Comparison of ENCODE assay signal across 2 cellular contexts in genomic region chr16:81096715-81097208, GRCh38.
TF ChIP-seq lines count a peak whose summit lies in the region.

No MANE protein-coding gene starts in this region.

TF ChIP-seq in SK-N-SH, 30 proteins besides CTCF, POLR2A, EP300 and RAD21 (continued from another document):
- no peak for TF ChIP-seq ZBTB33 (IDR thresholded peaks at IDR 0.05; ENCODE audit: borderline replicate concordance, low read depth)
- no peak for TF ChIP-seq EZH2phosphoT487 (IDR thresholded peaks at IDR 0.05; ENCODE audit: borderline replicate concordance, low read depth)
- no peak for TF ChIP-seq TAF1 (IDR thresholded peaks at IDR 0.05; ENCODE audit: borderline replicate concordance, low read depth, low read length)
- TF ChIP-seq GATA2 (CRISPR knock-in tag; IDR thresholded peaks at IDR 0.05): no peak
- no peak for TF ChIP-seq MEF2A (IDR thresholded peaks at IDR 0.05; ENCODE audit: borderline replicate concordance, low read depth)
- no peak for TF ChIP-seq RXRA (IDR thresholded peaks at IDR 0.05; ENCODE audit: borderline replicate concordance, low read depth)
- no peak for TF ChIP-seq POLR2AphosphoS5 (IDR thresholded peaks at IDR 0.05; ENCODE audit: low read depth, low read length)
- TF ChIP-seq ELF1 (IDR thresholded peaks at IDR 0.05): no peak
- TF ChIP-seq MAX (IDR thresholded peaks at IDR 0.05; ENCODE audit: low read depth): no peak
- no peak for TF ChIP-seq CHD2 (IDR thresholded peaks at IDR 0.05; ENCODE audit: low read length, partially characterized antibody)
- no peak for TF ChIP-seq IRF3 (IDR thresholded peaks at IDR 0.05; ENCODE audit: low read depth, low read length)
- TF ChIP-seq SIN3A (IDR thresholded peaks at IDR 0.05; ENCODE audit: borderline replicate concordance, low read depth, low read length): no peak
- no peak for TF ChIP-seq GABPA (IDR thresholded peaks at IDR 0.05; ENCODE audit: low read depth)
- TF ChIP-seq FOXJ3 (CRISPR knock-in tag; IDR thresholded peaks at IDR 0.05): no peak
- TF ChIP-seq NFIC (IDR thresholded peaks at IDR 0.05; ENCODE audit: borderline replicate concordance): no peak
- no peak for TF ChIP-seq PBX3 (IDR thresholded peaks at IDR 0.05)
- TF ChIP-seq FOSL2 (IDR thresholded peaks at IDR 0.05; ENCODE audit: borderline replicate concordance, low read depth): no peak

TF ChIP-seq in SK-N-SH treated with all-trans-retinoic acid at 6 μM for 48 hours, 23 proteins besides CTCF, POLR2A, EP300 and RAD21 (continued from another document):
- TF ChIP-seq POU6F1 (CRISPR knock-in tag; IDR thresholded peaks at IDR 0.05; ENCODE audit: borderline replicate concordance, low read depth): no peak
- no peak for TF ChIP-seq TCF4 (CRISPR knock-in tag; IDR thresholded peaks at IDR 0.05; ENCODE audit: borderline replicate concordance)
- TF ChIP-seq TSHZ2 (CRISPR knock-in tag; IDR thresholded peaks at IDR 0.05): no peak
